1 cellular context compared by ENCODE assay signal in the genomic region with DNA sequence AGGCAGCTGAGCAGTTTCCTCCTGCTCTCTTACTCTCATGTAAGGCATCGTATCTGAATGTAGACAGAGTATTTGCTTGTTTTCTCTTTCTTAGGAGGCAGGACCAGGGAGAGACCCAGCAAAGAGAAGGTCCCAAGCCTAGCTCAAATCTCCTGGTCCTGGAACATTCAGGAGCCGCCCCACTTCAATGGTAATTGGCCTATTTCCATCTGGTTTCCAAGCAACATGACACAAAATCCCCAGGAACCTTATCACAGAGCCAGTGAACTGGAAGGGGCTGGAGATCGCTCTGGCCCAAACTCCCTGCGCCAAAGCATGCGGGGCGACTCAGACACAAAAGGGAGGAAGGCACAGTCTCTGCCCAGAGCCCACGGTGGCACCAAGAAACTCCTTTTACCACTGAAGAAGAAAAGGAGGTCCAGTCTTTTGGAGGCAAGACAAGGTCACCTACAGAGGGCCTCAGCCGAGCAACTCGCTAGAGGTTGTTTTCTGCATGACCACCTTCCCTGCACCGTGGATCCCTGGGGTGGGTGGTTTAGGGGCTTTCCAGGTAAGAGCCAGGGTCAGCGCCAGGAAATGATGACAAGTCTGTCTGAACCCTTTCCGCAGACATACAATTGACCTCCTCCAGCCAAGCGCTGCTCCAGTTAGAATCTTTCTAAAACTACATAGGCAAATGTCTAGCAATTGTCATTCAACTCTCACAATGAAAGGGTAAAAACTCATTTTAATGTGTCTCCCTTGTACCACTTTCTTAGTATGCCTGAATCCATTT.
TF ChIP-seq lines count a peak whose summit lies in the region.

No MANE protein-coding gene starts in this region.

TF ChIP-seq in H1, 55 proteins besides CTCF, POLR2A, EP300 and RAD21 (continued from another document):
- no peak for TF ChIP-seq NANOG (IDR thresholded peaks at IDR 0.05; ENCODE audit: insufficient read depth, low read depth, low read length, poor library complexity, severe bottlenecking)
- no peak for TF ChIP-seq TCF12 (IDR thresholded peaks at IDR 0.05; ENCODE audit: low read depth, low read length)
- no peak for TF ChIP-seq SUZ12 (IDR thresholded peaks at IDR 0.05; ENCODE audit: low read length)
- TF ChIP-seq ZNF274 (IDR thresholded peaks at IDR 0.05; ENCODE audit: borderline replicate concordance, extremely low read depth, low read length) = no peak
- TF ChIP-seq YY1 (IDR thresholded peaks at IDR 0.05; ENCODE audit: low read depth, low read length) = no peak
- TF ChIP-seq MAFK (IDR thresholded peaks at IDR 0.05; ENCODE audit: low read depth, low read length) = no peak
- no peak for TF ChIP-seq CBX8 (IDR thresholded peaks at IDR 0.05; ENCODE audit: borderline replicate concordance, low read depth, low read length)
TF ChIP-seq in H1: peak in this region for 0.
